9 cellular contexts compared by ENCODE assay signal in the genomic region with DNA sequence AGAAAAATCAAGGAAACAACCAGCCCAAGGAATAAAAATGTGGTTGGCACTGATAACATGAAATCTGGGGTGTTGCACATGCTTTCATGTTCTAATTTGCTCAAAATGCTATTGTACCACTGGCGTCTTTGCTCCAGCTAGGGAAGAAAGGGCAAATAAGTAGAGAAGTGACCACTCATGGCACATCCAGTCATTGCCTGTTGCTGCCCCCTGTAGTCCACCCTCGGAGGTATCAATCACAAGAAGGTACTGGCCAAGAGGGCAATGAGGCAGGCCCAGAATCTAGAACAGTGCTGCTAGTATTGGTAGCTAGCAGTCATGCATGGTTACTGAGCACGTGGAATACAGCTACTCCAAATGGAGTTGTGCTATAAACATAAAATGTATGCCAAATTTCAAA.
DNase-seq lines count a peak whose midpoint lies in the region; ATAC-seq and TF ChIP-seq lines count a peak whose summit lies in the region.
"Had no signal": no experiment of that assay in that cellular context is flagged by ENCODE, and none has a peak within 500 bp of the region (broad histone marks: within the 10 kb centered on the region; RNA-seq: fewer than 3 reads in every experiment).

No MANE protein-coding gene starts in this region.

- POLR2A ChIA-PET in HCT116 (lab: Charles Lee), result interaction anchor here (1.2 to 1.3 kb wide), 2 partner anchors 35 to 165 kb away, joined by 4 to 5 read pairs; no protein-coding TSS in a partner anchor

- RAD21 ChIA-PET in HCT116 (lab: Charles Lee; ENCODE audit: low non-redundant PET in 1 of 2, low total read pairs in 2 of 2, uncharacterized antibody in 2 of 2, unreplicated experiment in 2 of 2), result interaction anchor here (0.6 to 1.4 kb wide), 3 partner anchors 22 to 165 kb away, joined by 3 to 10 read pairs (median 3); no protein-coding TSS in a partner anchor

- no peak for TF ChIP-seq POLR2A in HCT116 (IDR thresholded peaks at IDR 0.05; ENCODE audit: borderline replicate concordance, extremely low read depth, insufficient read depth, insufficient read length)

- no peak overlapping the region for H2AFZ ChIP-seq in HCT116 (ENCODE audit: low read depth, low read length, poor library complexity, severe bottlenecking)

- H3K9me3 ChIP-seq in HCT116 (ENCODE audit: control insufficient read depth in 1 of 2, insufficient read depth in 1 of 2, low read depth in 1 of 2, low read length in 2 of 2), result no peaks in the 10 kb centered on the region

- H3K79me2 ChIP-seq in HCT116 (ENCODE audit: insufficient read depth, low read length), result no peaks in the 10 kb centered on the region

- intact Hi-C loops in HCT116 (cut with micrococcal nuclease), result loop anchor here (1.0 kb wide), 1 partner anchor 166 kb away; no protein-coding TSS in a partner anchor
- intact Hi-C loops in activated T-helper 1 cell treated with anti-CD3 and anti-CD28 coated beads, Interleukin-12 subunit alpha, Interleukin-12 subunit beta, Interleukin-2, Interleukin-4 antibody, amounts not matched to agents 30 ng/mL and 10 ng/mL and 1 ng/mL, durations not matched to agents 14 hours and 24 hours and 36 hours (cut with micrococcal nuclease), result no loop called here

- H3K27me3 ChIP-seq in HCT116 (ENCODE audit: insufficient read depth, low read length), result no peaks in the 10 kb centered on the region

- no TSS peak for BruUV-seq in HCT116 (replicated peaks; lab: Mats Ljungman, UMichigan)

- no peak overlapping the region for H3K27ac Mint-ChIP-seq in activated T-helper 1 cell treated with anti-CD3 and anti-CD28 coated beads, Interleukin-12 subunit alpha, Interleukin-12 subunit beta, Interleukin-2, Interleukin-4 antibody, amounts not matched to agents 30 ng/mL and 10 ng/mL and 1 ng/mL, durations not matched to agents 14 hours and 24 hours and 36 hours
- H3K27ac Mint-ChIP-seq: activated naive CD8-positive, alpha-beta T cell treated with anti-CD3 and anti-CD28 coated beads, Interleukin-2, amount 50 U/mL, for 24 hours had no signal

- peak; percentile 57 to 69 (median 64); a peak in 5 of 6 replicates for TF ChIP-seq CTCF in HCT116 (IDR thresholded peaks at IDR 0.05 in 2 of 3, conservative IDR thresholded peaks at IDR 0.05 in 1 of 3; ENCODE audit: borderline replicate concordance in 1 of 3, insufficient read depth in 1 of 3, low read depth in 2 of 3, low read length in 2 of 3)

- no peak overlapping the region for H3K4me2 ChIP-seq in HCT116 (ENCODE audit: low read length)

- no peak overlapping the region for H3K9ac ChIP-seq in HCT116 (ENCODE audit: low read length)

- no peaks in the 10 kb centered on the region for H4K20me1 ChIP-seq in HCT116 (ENCODE audit: insufficient read depth)

- peak; percentile 35 for DNase-seq in CMK (ENCODE audit: low read depth)
- DNase-seq in HCT116 (ENCODE audit: low read depth, low spot score), result peak; percentile 37
- peak; percentile 45 for DNase-seq in RPMI7951 (ENCODE audit: low read depth)
- peak; percentile 77 for DNase-seq in iPS-NIHi7 (ENCODE audit: extremely low spot score)
- no peak for DNase-seq in GM19238 (ENCODE audit: insufficient read length, low spot score)
- DNase-seq in activated T-helper 1 cell treated with anti-CD3 and anti-CD28 coated beads, Interleukin-12 subunit alpha, Interleukin-12 subunit beta, Interleukin-2, Interleukin-4 antibody, amounts not matched to agents 30 ng/mL and 10 ng/mL and 1 ng/mL, durations not matched to agents 14 hours and 24 hours and 36 hours (ENCODE audit: low spot score), result no peak
- DNase-seq: activated naive CD8-positive, alpha-beta T cell treated with anti-CD3 and anti-CD28 coated beads, Interleukin-2, amount 50 U/mL, for 24 hours had no signal

- ATAC-seq in HCT116 (peak; percentile 85), HG03280 (IDR thresholded peaks at IDR 0.05; ENCODE audit: unreplicated experiment) (no peak), GM18502 (IDR thresholded peaks at IDR 0.05; ENCODE audit: poor library complexity, unreplicated experiment) (no peak)
- ATAC-seq: activated naive CD8-positive, alpha-beta T cell treated with anti-CD3 and anti-CD28 coated beads, Interleukin-2, amount 50 U/mL, for 24 hours had no signal

- H3K4me1 ChIP-seq in HCT116 (ENCODE audit: control insufficient read depth in 1 of 2, insufficient read depth in 2 of 2, low read length in 2 of 2), result peaks cover 16 to 24% of the 10 kb centered on the region in 2 experiments

- no peak overlapping the region for H3K27ac ChIP-seq in HCT116 (ENCODE audit: low read depth, low read length)

- CTCF ChIA-PET in HCT116 (lab: Charles Lee), result interaction anchor here (0.6 to 3.7 kb wide), 19 partner anchors 10 to 773 kb away, joined by 3 to 75 read pairs (median 4); no protein-coding TSS in a partner anchor

- no peak overlapping the region for H3K4me3 ChIP-seq in HCT116 (replicated peaks in 1 of 2; ENCODE audit: low read depth in 1 of 2, low read length in 2 of 2)

- H3K9me3 Mint-ChIP-seq in activated T-helper 1 cell treated with anti-CD3 and anti-CD28 coated beads, Interleukin-12 subunit alpha, Interleukin-12 subunit beta, Interleukin-2, Interleukin-4 antibody, amounts not matched to agents 30 ng/mL and 10 ng/mL and 1 ng/mL, durations not matched to agents 14 hours and 24 hours and 36 hours, result no peaks in the 10 kb centered on the region
- H3K9me3 Mint-ChIP-seq: activated naive CD8-positive, alpha-beta T cell treated with anti-CD3 and anti-CD28 coated beads, Interleukin-2, amount 50 U/mL, for 24 hours had no signal

- peaks cover 25% of the 10 kb centered on the region for H3K27me3 Mint-ChIP-seq in activated T-helper 1 cell treated with anti-CD3 and anti-CD28 coated beads, Interleukin-12 subunit alpha, Interleukin-12 subunit beta, Interleukin-2, Interleukin-4 antibody, amounts not matched to agents 30 ng/mL and 10 ng/mL and 1 ng/mL, durations not matched to agents 14 hours and 24 hours and 36 hours (ENCODE audit: insufficient read depth)

- TF ChIP-seq RAD21 in HCT116 (IDR thresholded peaks at IDR 0.05; ENCODE audit: low read depth), result peak; percentile 74

- H3K36me3 Mint-ChIP-seq in activated T-helper 1 cell treated with anti-CD3 and anti-CD28 coated beads, Interleukin-12 subunit alpha, Interleukin-12 subunit beta, Interleukin-2, Interleukin-4 antibody, amounts not matched to agents 30 ng/mL and 10 ng/mL and 1 ng/mL, durations not matched to agents 14 hours and 24 hours and 36 hours (ENCODE audit: low read depth), result no peaks in the 10 kb centered on the region

- no peak overlapping the region for H3K4me3 Mint-ChIP-seq in activated T-helper 1 cell treated with anti-CD3 and anti-CD28 coated beads, Interleukin-12 subunit alpha, Interleukin-12 subunit beta, Interleukin-2, Interleukin-4 antibody, amounts not matched to agents 30 ng/mL and 10 ng/mL and 1 ng/mL, durations not matched to agents 14 hours and 24 hours and 36 hours
- H3K4me3 Mint-ChIP-seq: activated naive CD8-positive, alpha-beta T cell treated with anti-CD3 and anti-CD28 coated beads, Interleukin-2, amount 50 U/mL, for 24 hours had no signal

- no peaks in the 10 kb centered on the region for H3K36me3 ChIP-seq in HCT116 (ENCODE audit: control insufficient read depth in 1 of 2, insufficient read depth in 2 of 2, low read length in 2 of 2)

- H3K9me2 ChIP-seq in HCT116 (ENCODE audit: insufficient read depth), result no peaks in the 10 kb centered on the region

- peaks cover 5% of the 10 kb centered on the region for H3K4me1 Mint-ChIP-seq in activated T-helper 1 cell treated with anti-CD3 and anti-CD28 coated beads, Interleukin-12 subunit alpha, Interleukin-12 subunit beta, Interleukin-2, Interleukin-4 antibody, amounts not matched to agents 30 ng/mL and 10 ng/mL and 1 ng/mL, durations not matched to agents 14 hours and 24 hours and 36 hours (ENCODE audit: low read depth)

TF ChIP-seq in HCT116, 20 proteins besides CTCF, POLR2A, EP300 and RAD21 (continues in another document):
- TF ChIP-seq SP1 (IDR thresholded peaks at IDR 0.05; ENCODE audit: low read depth), result no peak
- no peak for TF ChIP-seq YY1 (IDR thresholded peaks at IDR 0.05; ENCODE audit: extremely low read depth, insufficient replicate concordance, low read depth, low read length)
- TF ChIP-seq, protein P1, sequence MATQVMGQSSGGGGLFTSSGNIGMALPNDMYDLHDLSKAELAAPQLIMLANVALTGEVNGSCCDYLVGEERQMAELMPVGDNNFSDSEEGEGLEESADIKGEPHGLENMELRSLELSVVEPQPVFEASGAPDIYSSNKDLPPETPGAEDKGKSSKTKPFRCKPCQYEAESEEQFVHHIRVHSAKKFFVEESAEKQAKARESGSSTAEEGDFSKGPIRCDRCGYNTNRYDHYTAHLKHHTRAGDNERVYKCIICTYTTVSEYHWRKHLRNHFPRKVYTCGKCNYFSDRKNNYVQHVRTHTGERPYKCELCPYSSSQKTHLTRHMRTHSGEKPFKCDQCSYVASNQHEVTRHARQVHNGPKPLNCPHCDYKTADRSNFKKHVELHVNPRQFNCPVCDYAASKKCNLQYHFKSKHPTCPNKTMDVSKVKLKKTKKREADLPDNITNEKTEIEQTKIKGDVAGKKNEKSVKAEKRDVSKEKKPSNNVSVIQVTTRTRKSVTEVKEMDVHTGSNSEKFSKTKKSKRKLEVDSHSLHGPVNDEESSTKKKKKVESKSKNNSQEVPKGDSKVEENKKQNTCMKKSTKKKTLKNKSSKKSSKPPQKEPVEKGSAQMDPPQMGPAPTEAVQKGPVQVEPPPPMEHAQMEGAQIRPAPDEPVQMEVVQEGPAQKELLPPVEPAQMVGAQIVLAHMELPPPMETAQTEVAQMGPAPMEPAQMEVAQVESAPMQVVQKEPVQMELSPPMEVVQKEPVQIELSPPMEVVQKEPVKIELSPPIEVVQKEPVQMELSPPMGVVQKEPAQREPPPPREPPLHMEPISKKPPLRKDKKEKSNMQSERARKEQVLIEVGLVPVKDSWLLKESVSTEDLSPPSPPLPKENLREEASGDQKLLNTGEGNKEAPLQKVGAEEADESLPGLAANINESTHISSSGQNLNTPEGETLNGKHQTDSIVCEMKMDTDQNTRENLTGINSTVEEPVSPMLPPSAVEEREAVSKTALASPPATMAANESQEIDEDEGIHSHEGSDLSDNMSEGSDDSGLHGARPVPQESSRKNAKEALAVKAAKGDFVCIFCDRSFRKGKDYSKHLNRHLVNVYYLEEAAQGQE (IDR thresholded peaks at IDR 0.05; ENCODE audit: low read depth), result no peak
- TF ChIP-seq ELF1 (IDR thresholded peaks at IDR 0.05; ENCODE audit: borderline replicate concordance, low read depth), result no peak
- no peak for TF ChIP-seq JUND (IDR thresholded peaks at IDR 0.05)
- TF ChIP-seq CEBPB (IDR thresholded peaks at IDR 0.05; ENCODE audit: low read depth), result no peak
- TF ChIP-seq MAX (IDR thresholded peaks at IDR 0.05), result no peak
- TF ChIP-seq FOSL1 (IDR thresholded peaks at IDR 0.05; ENCODE audit: low read depth), result no peak
- TF ChIP-seq ZNF274 (IDR thresholded peaks at IDR 0.05; ENCODE audit: low read depth, low read length), result no peak
- no peak for TF ChIP-seq EGR1 (IDR thresholded peaks at IDR 0.05; ENCODE audit: low read depth)
- no peak for TF ChIP-seq TCF7L2 (IDR thresholded peaks at IDR 0.05; ENCODE audit: borderline replicate concordance, extremely low read depth, insufficient read depth, insufficient read length)

Comparison
In these comparisons a context has a peak if more than half of its experiments do, and no peak if none do; other contexts are left out.
1. DNase-seq: peak in CMK (single experiment), HCT116 (single experiment), RPMI7951 (single experiment) and iPS-NIHi7 (single experiment); none in GM19238 (single experiment) and activated T-helper 1 cell treated with anti-CD3 and anti-CD28 coated beads, Interleukin-12 subunit alpha, Interleukin-12 subunit beta, Interleukin-2, Interleukin-4 antibody, amounts not matched to agents 30 ng/mL and 10 ng/mL and 1 ng/mL, durations not matched to agents 14 hours and 24 hours and 36 hours (single experiment).